ENCODE assay signal across 1 cellular context in genomic region chr19:30757836-30758617, GRCh38.
TF ChIP-seq lines count a peak whose summit lies in the region.

No MANE protein-coding gene starts in this region.

TF ChIP-seq in HepG2, 621 proteins besides CTCF, POLR2A, EP300 and RAD21 (continued from another document):
- TF ChIP-seq PRDM10 (CRISPR knock-in tag; IDR thresholded peaks at IDR 0.05; ENCODE audit: low read depth) = no peak
- no peak for TF ChIP-seq ZNF33B (CRISPR knock-in tag; IDR thresholded peaks at IDR 0.05)
- no peak for TF ChIP-seq ZBTB46 (CRISPR knock-in tag; IDR thresholded peaks at IDR 0.05; ENCODE audit: borderline replicate concordance)
- no peak for TF ChIP-seq FOXP1 (IDR thresholded peaks at IDR 0.05)
- no peak for TF ChIP-seq FOXP1 (CRISPR knock-in tag; IDR thresholded peaks at IDR 0.05)
- TF ChIP-seq, protein P1, sequence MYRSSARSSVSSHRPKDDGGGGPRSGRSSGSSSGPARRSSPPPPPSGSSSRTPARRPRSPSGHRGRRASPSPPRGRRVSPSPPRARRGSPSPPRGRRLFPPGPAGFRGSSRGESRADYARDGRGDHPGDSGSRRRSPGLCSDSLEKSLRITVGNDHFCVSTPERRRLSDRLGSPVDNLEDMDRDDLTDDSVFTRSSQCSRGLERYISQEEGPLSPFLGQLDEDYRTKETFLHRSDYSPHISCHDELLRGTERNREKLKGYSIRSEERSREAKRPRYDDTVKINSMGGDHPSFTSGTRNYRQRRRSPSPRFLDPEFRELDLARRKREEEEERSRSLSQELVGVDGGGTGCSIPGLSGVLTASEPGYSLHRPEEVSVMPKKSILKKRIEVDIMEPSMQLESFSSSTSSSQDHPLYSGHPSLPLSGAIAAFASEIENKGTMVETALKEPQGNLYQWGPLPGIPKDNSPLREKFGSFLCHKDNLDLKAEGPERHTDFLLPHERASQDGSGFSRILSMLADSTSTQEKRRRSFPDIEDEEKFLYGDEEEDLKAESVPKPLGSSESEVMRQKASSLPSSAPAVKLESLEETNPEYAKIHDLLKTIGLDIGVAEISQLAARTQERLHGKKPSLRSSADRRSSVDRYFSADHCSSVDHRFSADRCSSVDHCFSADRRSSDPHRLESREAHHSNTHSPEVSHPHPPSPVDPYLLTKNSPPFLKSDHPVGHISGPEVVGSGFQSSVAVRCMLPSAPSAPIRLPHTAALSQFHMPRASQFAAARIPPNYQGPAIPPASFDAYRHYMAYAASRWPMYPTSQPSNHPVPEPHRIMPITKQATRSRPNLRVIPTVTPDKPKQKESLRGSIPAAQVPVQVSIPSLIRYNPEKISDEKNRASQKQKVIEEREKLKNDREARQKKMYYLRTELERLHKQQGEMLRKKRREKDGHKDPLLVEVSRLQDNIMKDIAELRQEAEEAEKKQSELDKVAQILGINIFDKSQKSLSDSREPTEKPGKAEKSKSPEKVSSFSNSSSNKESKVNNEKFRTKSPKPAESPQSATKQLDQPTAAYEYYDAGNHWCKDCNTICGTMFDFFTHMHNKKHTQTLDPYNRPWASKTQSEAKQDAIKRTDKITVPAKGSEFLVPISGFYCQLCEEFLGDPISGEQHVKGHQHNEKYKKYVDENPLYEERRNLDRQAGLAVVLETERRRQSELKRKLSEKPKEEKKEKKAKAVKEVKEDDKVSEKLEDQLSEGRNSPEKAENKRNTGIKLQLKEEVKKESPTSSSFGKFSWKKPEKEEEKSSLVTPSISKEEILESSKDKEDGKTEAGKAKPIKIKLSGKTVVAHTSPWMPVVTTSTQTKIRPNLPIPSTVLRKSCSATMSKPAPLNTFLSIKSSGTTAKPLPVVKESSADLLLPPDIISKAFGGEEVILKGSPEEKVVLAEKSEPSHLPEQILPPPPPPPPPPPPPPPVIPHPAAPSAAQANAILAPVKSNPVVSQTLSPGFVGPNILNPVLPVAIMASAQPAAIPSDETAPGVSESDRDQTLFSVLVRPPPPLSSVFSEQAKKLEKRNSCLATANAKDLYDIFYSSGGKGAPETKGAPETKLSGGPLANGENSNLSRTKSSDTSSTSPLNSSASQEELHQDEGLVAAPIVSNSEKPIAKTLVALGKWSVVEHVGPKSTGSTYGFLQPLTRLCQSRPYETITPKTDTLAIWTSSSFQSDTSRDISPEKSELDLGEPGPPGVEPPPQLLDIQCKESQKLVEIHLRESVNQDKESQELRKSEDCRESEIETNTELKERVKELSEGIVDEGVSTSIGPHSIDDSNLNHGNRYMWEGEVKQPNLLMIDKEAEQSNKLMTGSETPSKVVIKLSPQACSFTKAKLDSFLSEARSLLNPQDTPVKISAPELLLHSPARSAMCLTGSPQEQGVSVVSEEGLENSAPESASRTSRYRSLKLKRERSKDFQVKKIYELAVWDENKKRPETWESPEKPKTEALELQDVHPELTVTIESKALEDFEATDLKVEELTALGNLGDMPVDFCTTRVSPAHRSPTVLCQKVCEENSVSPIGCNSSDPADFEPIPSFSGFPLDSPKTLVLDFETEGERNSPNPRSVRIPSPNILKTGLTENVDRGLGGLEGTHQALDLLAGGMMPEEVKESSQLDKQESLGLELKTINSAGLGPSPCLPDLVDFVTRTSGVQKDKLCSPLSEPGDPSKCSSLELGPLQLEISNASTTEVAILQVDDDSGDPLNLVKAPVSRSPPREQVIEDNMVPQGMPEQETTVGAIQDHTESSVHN (CRISPR knock-in tag; IDR thresholded peaks at IDR 0.05) = no peak
